Comparison of ENCODE assay signal across 8 cellular contexts in the genomic region with DNA sequence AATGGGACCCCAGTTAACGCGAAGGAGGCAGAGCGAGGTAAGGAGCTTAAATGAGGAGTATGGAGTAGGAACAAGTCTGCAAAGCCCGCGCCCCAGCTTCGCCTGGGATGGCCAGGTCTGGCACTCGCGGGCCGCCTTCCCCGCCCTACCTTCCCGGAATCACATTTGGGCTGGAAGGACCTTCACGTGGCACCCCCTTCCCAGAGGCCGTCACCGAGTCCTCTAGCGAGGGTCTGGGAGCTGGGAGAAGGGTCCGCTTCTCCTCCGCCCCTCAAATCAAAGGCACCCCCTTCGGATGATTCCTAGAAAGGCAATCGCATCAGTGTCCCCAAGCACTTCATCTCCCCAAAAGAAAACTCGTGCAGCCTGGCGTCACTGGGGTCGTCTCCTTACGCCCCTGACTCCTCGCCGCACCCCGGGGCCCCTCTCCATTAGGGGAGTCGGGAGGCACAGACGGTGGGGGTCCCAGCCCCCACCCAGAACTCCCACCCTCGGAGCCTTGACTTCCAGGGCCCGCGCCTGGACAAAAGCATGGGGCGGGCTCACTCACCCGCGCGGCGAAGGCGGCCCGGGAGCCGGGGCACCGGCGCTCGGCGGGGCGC. TPM values are rescaled to one million over a fixed set of nuclear protein-coding genes. Genes with fewer than 3 reads are reported as not detected.
DNase-seq lines count a peak whose midpoint lies in the region; ATAC-seq and TF ChIP-seq lines count a peak whose summit lies in the region.

No MANE protein-coding gene starts in this region.

- H3K4me3 ChIP-seq in Peyer's patch, result peak overlapping the region; percentile 2 to 45 (median 37)
- peak overlapping the region; percentile 65 for H3K4me3 ChIP-seq in psoas muscle

- H3K36me3 ChIP-seq in Peyer's patch (no peaks in the 10 kb centered on the region), psoas muscle (ENCODE audit: insufficient read depth in 1 of 2, low read depth in 1 of 2) (no peaks in the 10 kb centered on the region)

- WGBS in psoas muscle, 3 donors, result 4 to 6% (median 5%) methylated on average over 32 to 44 of the region's 44 CpGs

- ATAC-seq in foreskin keratinocyte (peak; percentile 2), psoas muscle (no peak), HG03442 (IDR thresholded peaks at IDR 0.05; ENCODE audit: unreplicated experiment) (no peak), GM21515 (IDR thresholded peaks at IDR 0.05; ENCODE audit: unreplicated experiment) (no peak)

- H3K27ac ChIP-seq in Peyer's patch (no peak overlapping the region), foreskin keratinocyte (no peak overlapping the region), psoas muscle (no peak overlapping the region)

- intact Hi-C loops in psoas muscle (cut with DNase I), result loop anchor here in 1 of 2 donors (10.0 kb wide), 1 partner anchor 101 kb away; no protein-coding TSS in a partner anchor

- TF ChIP-seq CTCF in Peyer's patch (IDR thresholded peaks at IDR 0.05) (no peak), foreskin keratinocyte (conservative IDR thresholded peaks at IDR 0.05) (no peak), psoas muscle (IDR thresholded peaks at IDR 0.05) (no peak)

- TF ChIP-seq POLR2A in Peyer's patch (IDR thresholded peaks at IDR 0.05), result no peak

- H3K4me1 ChIP-seq in Peyer's patch, result peaks cover 0 to 7% (median 0%) of the 10 kb centered on the region in 4 donors
- no peaks in the 10 kb centered on the region for H3K4me1 ChIP-seq in foreskin keratinocyte
- peaks cover 10% of the 10 kb centered on the region for H3K4me1 ChIP-seq in psoas muscle

- H3K9me3 ChIP-seq in Peyer's patch (no peaks in the 10 kb centered on the region), psoas muscle (no peaks in the 10 kb centered on the region)

- H3K27me3 ChIP-seq in Peyer's patch, result no peaks in the 10 kb centered on the region
- peaks cover 36% of the 10 kb centered on the region for H3K27me3 ChIP-seq in foreskin keratinocyte
- peaks cover 0 to 4% (median 0%) of the 10 kb centered on the region in 3 donors for H3K27me3 ChIP-seq in psoas muscle (ENCODE audit: insufficient read depth in 3 of 3, low read length in 2 of 3)

- DNase-seq in ELR (ENCODE audit: low read depth), result peak; percentile 54
- no peak for DNase-seq in Peyer's patch
- no peak for DNase-seq in foreskin keratinocyte
- DNase-seq in psoas muscle, result peak in 1 of 2 donors; percentile 17
- no peak for DNase-seq in HuH-7.5 (ENCODE audit: low spot score)
- DNase-seq in NCI-H1105 treated with DMSO at 0.1 percent for 48 hours (lab: John Stamatoyannopoulos, UW), result no peak

RNA-seq across cellular contexts. Expression of gene MYLK, which starts 0.4 kb away (rescaled TPM):
- total RNA-seq in Peyer's patch (100 to 1,000 TPM in 2 of 4 donors, 10 to 100 TPM in 2; 81.3 to 117 (median 94.1) TPM), foreskin keratinocyte (3.5 and 4.6 TPM in 2 replicates), psoas muscle (10 to 100 TPM in 1 of 4 donors, 1 to 10 TPM in 3; 5.4 to 13.7 (median 7.9) TPM)
- polyA plus RNA-seq in foreskin keratinocyte (0.72 and 0.78 TPM in 2 replicates), psoas muscle (1 to 10 TPM; 3.2 to 5.8 (median 4.2) TPM)

Comparison
In these comparisons a context has a peak if more than half of its experiments do, and no peak if none do; other contexts are left out.
1. RNA of gene MYLK, which starts 0.4 kb away (total RNA-seq): 81.3 to 117 TPM in Peyer's patch; 5.4 to 13.7 TPM in psoas muscle and 3.5 to 4.6 TPM in foreskin keratinocyte; every median in the first group is over 4 times any median in the second.